In genomic region chr12:11815397-11815796, GRCh38 we compare ENCODE assay signal across 17 cellular contexts.
A peak's percentile ranks its signal among the peaks of the same experiment; 100 is the strongest.
DNase-seq lines count a peak whose midpoint lies in the region; ATAC-seq lines count a peak whose summit lies in the region.
"Had no signal": no experiment of that assay in that cellular context is flagged by ENCODE, and none has a peak within 500 bp of the region (broad histone marks: within the 10 kb centered on the region; RNA-seq: fewer than 3 reads in every experiment).

No MANE protein-coding gene starts in this region.

- H3K4me3 Mint-ChIP-seq in dendritic cell treated with granulocyte-macrophage colony-stimulating factor and Interleukin-4, amounts not matched to agents 40 ng/mL and 50 ng/mL, for 4 days, result no peak overlapping the region
- H3K4me3 Mint-ChIP-seq in stimulated activated effector memory CD8-positive, alpha-beta T cell treated with anti-CD3 and anti-CD28 coated beads, Interleukin-12 subunit alpha, Interleukin-12 subunit beta, amount 100 ng/mL, for 72 hours, result no peak overlapping the region
- H3K4me3 Mint-ChIP-seq: activated naive CD4-positive, alpha-beta T cell treated with anti-CD3 and anti-CD28 coated beads, Interleukin-2, amount 50 U/mL, for 24 hours had no signal

- no peaks in the 10 kb centered on the region for H3K27me3 Mint-ChIP-seq in dendritic cell treated with granulocyte-macrophage colony-stimulating factor and Interleukin-4, amounts not matched to agents 40 ng/mL and 50 ng/mL, for 4 days
- H3K27me3 Mint-ChIP-seq: activated naive CD4-positive, alpha-beta T cell treated with anti-CD3 and anti-CD28 coated beads, Interleukin-2, amount 50 U/mL, for 24 hours had no signal

- peak overlapping the region; percentile 88 for H3K27ac Mint-ChIP-seq in dendritic cell treated with granulocyte-macrophage colony-stimulating factor and Interleukin-4, amounts not matched to agents 40 ng/mL and 50 ng/mL, for 4 days
- H3K27ac Mint-ChIP-seq in stimulated activated effector memory CD8-positive, alpha-beta T cell treated with anti-CD3 and anti-CD28 coated beads, Interleukin-12 subunit alpha, Interleukin-12 subunit beta, amount 100 ng/mL, for 72 hours, result peak overlapping the region; percentile 10

- no peaks in the 10 kb centered on the region for H3K9me3 Mint-ChIP-seq in dendritic cell treated with granulocyte-macrophage colony-stimulating factor and Interleukin-4, amounts not matched to agents 40 ng/mL and 50 ng/mL, for 4 days
- H3K9me3 Mint-ChIP-seq in stimulated activated effector memory CD8-positive, alpha-beta T cell treated with anti-CD3 and anti-CD28 coated beads, Interleukin-12 subunit alpha, Interleukin-12 subunit beta, amount 100 ng/mL, for 72 hours, result no peaks in the 10 kb centered on the region
- H3K9me3 Mint-ChIP-seq: activated naive CD4-positive, alpha-beta T cell treated with anti-CD3 and anti-CD28 coated beads, Interleukin-2, amount 50 U/mL, for 24 hours had no signal

- DNase-seq in NCI-H345 (lab: John Stamatoyannopoulos, UW), result peak; percentile 57
- no peak for DNase-seq in NCI-H345 treated with DMSO at 0.1 percent for 48 hours (lab: John Stamatoyannopoulos, UW; ENCODE audit: unreplicated experiment)
- DNase-seq in NCI-H69 (lab: John Stamatoyannopoulos, UW), result peak; percentile 44
- DNase-seq in stimulated activated effector memory CD8-positive, alpha-beta T cell treated with anti-CD3 and anti-CD28 coated beads, Interleukin-12 subunit alpha, Interleukin-12 subunit beta, amount 100 ng/mL, for 72 hours (ENCODE audit: low spot score in 2 of 2), result no peak
- no peak for DNase-seq in NOMO-1 treated with DMSO at 0.1 percent for 48 hours (lab: John Stamatoyannopoulos, UW; ENCODE audit: unreplicated experiment)
- no peak for DNase-seq in activated naive CD4-positive, alpha-beta T cell treated with anti-CD3 and anti-CD28 coated beads, Interleukin-2, amount 50 U/mL, for 16 hours
- DNase-seq: activated T-cell treated with anti-CD3 and anti-CD28 coated beads, Interleukin-2, amount 50 U/mL, for 48 hours; DMS79 treated with DMSO at 0.1 percent for 48 hours; hippocampal formation; lower lobe of right lung; NCI-H1092 treated with DMSO at 0.1 percent for 48 hours; NCI-H2171; stimulated activated CD4-positive, alpha-beta T cell treated with anti-CD3 and anti-CD28 coated beads, Interleukin-4, amount 100 ng/mL, for 24 hours; T-helper 9 cell had no signal

- H3K36me3 Mint-ChIP-seq in dendritic cell treated with granulocyte-macrophage colony-stimulating factor and Interleukin-4, amounts not matched to agents 40 ng/mL and 50 ng/mL, for 4 days (ENCODE audit: low read depth), result peaks cover 43% of the 10 kb centered on the region
- H3K36me3 Mint-ChIP-seq in stimulated activated effector memory CD8-positive, alpha-beta T cell treated with anti-CD3 and anti-CD28 coated beads, Interleukin-12 subunit alpha, Interleukin-12 subunit beta, amount 100 ng/mL, for 72 hours, result peaks cover 25% of the 10 kb centered on the region

- intact Hi-C loops in dendritic cell treated with granulocyte-macrophage colony-stimulating factor and Interleukin-4, amounts not matched to agents 40 ng/mL and 50 ng/mL, for 4 days (cut with micrococcal nuclease), result no loop called here

- H3K4me1 Mint-ChIP-seq in dendritic cell treated with granulocyte-macrophage colony-stimulating factor and Interleukin-4, amounts not matched to agents 40 ng/mL and 50 ng/mL, for 4 days (ENCODE audit: low read depth), result peaks cover 56% of the 10 kb centered on the region
- peaks cover 33% of the 10 kb centered on the region for H3K4me1 Mint-ChIP-seq in stimulated activated effector memory CD8-positive, alpha-beta T cell treated with anti-CD3 and anti-CD28 coated beads, Interleukin-12 subunit alpha, Interleukin-12 subunit beta, amount 100 ng/mL, for 72 hours

- ATAC-seq in stimulated activated effector memory CD8-positive, alpha-beta T cell treated with anti-CD3 and anti-CD28 coated beads, Interleukin-12 subunit alpha, Interleukin-12 subunit beta, amount 100 ng/mL, for 72 hours, result no peak
- no peak for ATAC-seq in GM19035 (IDR thresholded peaks at IDR 0.05; ENCODE audit: unreplicated experiment)
- ATAC-seq: lower lobe of right lung had no signal

Comparison
In these comparisons a context has a peak if more than half of its experiments do, and no peak if none do; other contexts are left out.
1. DNase-seq: peak in NCI-H345 (single experiment) and NCI-H69 (single experiment); none in NCI-H345 treated with DMSO at 0.1 percent for 48 hours (single experiment), stimulated activated effector memory CD8-positive, alpha-beta T cell treated with anti-CD3 and anti-CD28 coated beads, Interleukin-12 subunit alpha, Interleukin-12 subunit beta, amount 100 ng/mL, for 72 hours (0 of 2), NOMO-1 treated with DMSO at 0.1 percent for 48 hours (single experiment) and activated naive CD4-positive, alpha-beta T cell treated with anti-CD3 and anti-CD28 coated beads, Interleukin-2, amount 50 U/mL, for 16 hours (single experiment).